Comparison of ENCODE assay signal across 8 cellular contexts in the genomic region with DNA sequence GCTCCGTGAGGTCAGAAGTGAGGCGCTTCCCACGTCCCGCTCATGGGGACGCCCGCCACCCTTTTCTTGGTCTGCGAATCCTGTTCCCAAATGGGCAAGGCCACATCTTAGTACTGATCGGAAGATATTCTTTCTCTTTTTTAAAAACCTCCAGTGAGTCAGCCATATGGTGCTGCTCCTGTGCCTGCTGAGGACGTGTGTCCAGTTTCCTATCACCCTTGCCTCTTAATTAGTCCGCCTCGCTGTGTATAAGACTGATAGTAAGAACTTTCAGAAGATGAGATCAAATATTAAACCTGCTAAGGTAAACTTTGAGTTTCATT. TPM values are rescaled to one million over a fixed set of nuclear protein-coding genes. Genes with fewer than 3 reads are reported as not detected.
A peak's percentile ranks its signal among the peaks of the same experiment; 100 is the strongest.
DNase-seq lines count a peak whose midpoint lies in the region; ATAC-seq, FAIRE-seq and TF ChIP-seq lines count a peak whose summit lies in the region.

No MANE protein-coding gene starts in this region.

- H3K9ac ChIP-seq in SU-DHL-6 (ENCODE audit: low read length): peak overlapping the region; percentile 90

- H3K9me3 Mint-ChIP-seq in osteocyte (ENCODE audit: unreplicated experiment): no peaks in the 10 kb centered on the region

- H3K4me3 ChIP-seq in SU-DHL-6 (ENCODE audit: insufficient read depth, low read length, poor library complexity, severe bottlenecking) (peak overlapping the region; percentile 77), fibroblast of villous mesenchyme (ENCODE audit: low read depth, low read length) (peak overlapping the region; percentile 87)

- peak overlapping the region; percentile 96 for H3K4me3 Mint-ChIP-seq in osteocyte (ENCODE audit: unreplicated experiment)

- H3K27ac Mint-ChIP-seq in osteocyte (ENCODE audit: unreplicated experiment): peak overlapping the region; percentile 98

- H3K36me3 Mint-ChIP-seq in osteocyte (ENCODE audit: unreplicated experiment): peaks cover 5% of the 10 kb centered on the region

- H3K36me3 ChIP-seq in SU-DHL-6 (ENCODE audit: low read length): peaks cover 1% of the 10 kb centered on the region; the same call in 1 of the 2 replicates

- TF ChIP-seq CTCF in SU-DHL-6 (IDR thresholded peaks at IDR 0.05; ENCODE audit: insufficient read depth, low read length, poor library complexity, severe bottlenecking) (no peak), fibroblast of villous mesenchyme (IDR thresholded peaks at IDR 0.05; ENCODE audit: insufficient read depth, low read depth, low read length) (no peak), osteocyte (IDR thresholded peaks at IDR 0.05) (no peak), D721Med (IDR thresholded peaks at IDR 0.05; ENCODE audit: insufficient read depth, missing control alignments) (no peak)

- H3K79me2 ChIP-seq in SU-DHL-6 (ENCODE audit: insufficient read depth, low read length): peaks cover 23% of the 10 kb centered on the region; the same call in 1 of the 2 replicates

- peak; percentile 1 for ATAC-seq in GM18505 (IDR thresholded peaks at IDR 0.05; ENCODE audit: unreplicated experiment)
- ATAC-seq in HG02763 (IDR thresholded peaks at IDR 0.05; ENCODE audit: unreplicated experiment): peak; percentile 10
- no peak for ATAC-seq in HG03342 (IDR thresholded peaks at IDR 0.05; ENCODE audit: unreplicated experiment)

- peak; percentile 31 for DNase-seq in fibroblast of villous mesenchyme (ENCODE audit: low read depth)
- no peak for DNase-seq in osteocyte (ENCODE audit: extremely low spot score, unreplicated experiment)
- no peak for DNase-seq in UCSD-AML1 (lab: John Stamatoyannopoulos, UW; ENCODE audit: unreplicated experiment)
- DNase-seq in D721Med (ENCODE audit: insufficient read length, low spot score): no peak

- no peak overlapping the region for H3K27ac ChIP-seq in SU-DHL-6 (ENCODE audit: low read depth, low read length)

- no peaks in the 10 kb centered on the region for H3F3A ChIP-seq in SU-DHL-6 (ENCODE audit: insufficient read depth)

- H3K27me3 ChIP-seq in SU-DHL-6 (ENCODE audit: low read length): no peaks in the 10 kb centered on the region

- peak overlapping the region; percentile 89 for H2AFZ ChIP-seq in SU-DHL-6 (ENCODE audit: low read depth, low read length, severe bottlenecking)

- H3K9me3 ChIP-seq in SU-DHL-6 (ENCODE audit: insufficient read depth, low read length): no peaks in the 10 kb centered on the region

- TF ChIP-seq POLR2A in GM18505 (IDR thresholded peaks at IDR 0.05; ENCODE audit: borderline replicate concordance, extremely low read depth, insufficient read depth, insufficient read length): no peak

- no peaks in the 10 kb centered on the region for H3K9me2 ChIP-seq in SU-DHL-6 (replicated peaks; ENCODE audit: insufficient read depth, low read length)

- H3K4me2 ChIP-seq in SU-DHL-6 (ENCODE audit: low read depth, low read length, poor library complexity, severe bottlenecking): peak overlapping the region; percentile 84

- no peaks in the 10 kb centered on the region for H3K27me3 Mint-ChIP-seq in osteocyte (ENCODE audit: unreplicated experiment)

- peaks cover 42% of the 10 kb centered on the region for H3K4me1 Mint-ChIP-seq in osteocyte (ENCODE audit: unreplicated experiment)

- no peaks in the 10 kb centered on the region for H4K20me1 ChIP-seq in SU-DHL-6 (ENCODE audit: low read depth, low read length)

- FAIRE-seq in D721Med (lab: Jason Lieb, UNC): no peak

RNA-seq across cellular contexts. Expression of a gene that starts 0.6 kb away (rescaled TPM):
- total RNA-seq in fibroblast of villous mesenchyme (48.8 and 51.2 TPM in 2 replicates), osteocyte (28.4 and 31.2 TPM in 2 replicates)

RNA-seq across cellular contexts. Expression of a gene that starts 1.1 kb away (rescaled TPM):
- 29.6 and 45.3 TPM in 2 replicates for total RNA-seq in fibroblast of villous mesenchyme
- total RNA-seq in osteocyte: 20.7 and 22.6 TPM in 2 replicates
